8 cellular contexts compared by ENCODE assay signal in the genomic region with DNA sequence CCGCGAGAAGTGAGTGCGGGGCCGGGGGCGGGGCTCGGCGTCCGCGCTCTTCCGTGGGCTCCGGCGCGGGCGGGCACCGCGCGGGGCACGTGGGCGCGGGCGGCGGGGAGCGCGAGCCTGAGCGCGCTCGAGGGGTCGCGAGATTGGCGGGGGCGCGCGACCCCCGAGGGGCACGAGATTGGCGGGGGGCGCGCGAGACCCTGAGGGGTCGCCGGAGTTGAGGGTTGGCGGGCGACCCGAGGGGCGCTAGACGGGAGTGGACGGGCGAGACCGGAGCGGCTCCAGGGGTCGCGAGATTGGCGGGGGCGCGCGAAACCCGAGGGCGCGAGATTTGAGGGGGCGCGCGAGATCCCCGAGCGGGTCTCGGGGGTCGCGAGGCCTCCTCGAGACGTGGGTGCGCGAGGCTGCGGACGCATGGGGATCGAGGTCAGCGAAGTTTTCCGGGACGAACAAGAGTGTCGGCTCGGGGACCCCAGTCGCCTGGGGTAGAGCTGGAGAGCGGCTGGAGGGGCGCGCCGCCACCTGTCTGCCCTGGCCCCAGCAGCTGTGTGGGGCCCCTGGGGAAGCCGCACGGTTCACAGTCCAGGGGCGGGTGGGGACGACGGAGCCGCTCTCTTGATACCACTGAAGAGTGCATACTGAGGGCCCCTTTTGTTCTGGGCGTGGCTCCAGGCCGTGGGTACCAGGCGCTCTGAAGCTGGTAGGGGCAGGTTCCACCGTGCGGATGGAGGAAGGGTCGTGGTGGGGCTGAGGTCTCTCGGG. TPM values are rescaled to one million over a fixed set of nuclear protein-coding genes. Genes with fewer than 3 reads are reported as not detected.
DNase-seq lines count a peak whose midpoint lies in the region; ATAC-seq, FAIRE-seq and TF ChIP-seq lines count a peak whose summit lies in the region.

No MANE protein-coding gene starts in this region.

- H3K4me1 ChIP-seq in esophagus (ENCODE audit: control insufficient read depth in 2 of 2, insufficient read depth in 2 of 2, low read length in 1 of 2) = peaks cover 5 to 46% of the 10 kb centered on the region in 2 donors
- peaks cover 9 to 33% (median 12%) of the 10 kb centered on the region in 3 donors for H3K4me1 ChIP-seq in pancreas

- TF ChIP-seq CTCF in pancreas (IDR thresholded peaks at IDR 0.05) = no peak

- POLR2A ChIA-PET in activated CD4-positive, alpha-beta T cell treated with anti-CD3 and anti-CD28 coated beads, Interleukin-2, amount 10 ng/mL, durations not matched to agents 7 days and 5 days (lab: Charles Lee) = interaction anchor here (0.6 to 1.9 kb wide), 3 partner anchors 107 to 406 kb away, joined by 3 to 7 read pairs (median 4); a partner anchor contains a TSS

- H3K27me3 ChIP-seq in esophagus (ENCODE audit: control insufficient read depth in 1 of 2, insufficient read depth in 2 of 2, low read length in 2 of 2) = no peaks in the 10 kb centered on the region
- H3K27me3 ChIP-seq in pancreas = no peaks in the 10 kb centered on the region

- CTCF ChIA-PET in activated CD4-positive, alpha-beta T cell treated with anti-CD3 and anti-CD28 coated beads, Interleukin-2, amount 10 ng/mL, durations not matched to agents 7 days and 5 days (lab: Charles Lee) = interaction anchor here (0.5 to 4.1 kb wide), 23 partner anchors 8 to 1127 kb away, joined by 3 to 22 read pairs (median 3); a partner anchor contains a TSS

- H3K27me3 Mint-ChIP-seq in activated CD4-positive, alpha-beta T cell treated with anti-CD3 and anti-CD28 coated beads, Interleukin-2, amount 10 ng/mL, durations not matched to agents 7 days and 5 days = peaks cover 28% of the 10 kb centered on the region

- H3K9me3 ChIP-seq in esophagus (ENCODE audit: control insufficient read depth in 2 of 2, insufficient read depth in 1 of 2, low read depth in 1 of 2, low read length in 1 of 2) (no peaks in the 10 kb centered on the region), pancreas (no peaks in the 10 kb centered on the region)

- ATAC-seq in HG03520 (IDR thresholded peaks at IDR 0.05; ENCODE audit: unreplicated experiment) = peak; percentile 2
- ATAC-seq in pancreas = peak in 2 of 4 donors; percentile 0 to 4
- ATAC-seq in GM21390 (IDR thresholded peaks at IDR 0.05; ENCODE audit: unreplicated experiment) = no peak

- no peaks in the 10 kb centered on the region for H3K36me3 ChIP-seq in esophagus (ENCODE audit: control insufficient read depth in 2 of 2, insufficient read depth in 2 of 2, low read length in 1 of 2)
- H3K36me3 ChIP-seq in pancreas = no peaks in the 10 kb centered on the region

- peak; percentile 57 for DNase-seq in activated CD4-positive, alpha-beta T cell treated with anti-CD3 and anti-CD28 coated beads, Interleukin-2, amount 10 ng/mL, durations not matched to agents 7 days and 5 days
- DNase-seq in pancreas (peak in 4 of 6 donors; percentile 53 to 85 (median 63)), GF-D8 (lab: John Stamatoyannopoulos, UW) (no peak), NCI-H345 treated with DMSO at 0.1 percent for 48 hours (lab: John Stamatoyannopoulos, UW; ENCODE audit: unreplicated experiment) (no peak)

- intact Hi-C loops in pancreas (cut with DNase I) = no loop called here

- no peak for FAIRE-seq in pancreas (lab: Jason Lieb, UNC)

- peak overlapping the region; percentile 89 for H3K4me3 Mint-ChIP-seq in activated CD4-positive, alpha-beta T cell treated with anti-CD3 and anti-CD28 coated beads, Interleukin-2, amount 10 ng/mL, durations not matched to agents 7 days and 5 days

- H3K27ac ChIP-seq in esophagus (ENCODE audit: low read depth in 2 of 2, low read length in 1 of 2) (peak overlapping the region; percentile 80 to 88), pancreas (peak overlapping the region in 3 of 4 donors; percentile 58 to 83 (median 82))

- H3K36me3 Mint-ChIP-seq in activated CD4-positive, alpha-beta T cell treated with anti-CD3 and anti-CD28 coated beads, Interleukin-2, amount 10 ng/mL, durations not matched to agents 7 days and 5 days (ENCODE audit: low read depth) = peaks cover 18% of the 10 kb centered on the region

- H3K27ac Mint-ChIP-seq in activated CD4-positive, alpha-beta T cell treated with anti-CD3 and anti-CD28 coated beads, Interleukin-2, amount 10 ng/mL, durations not matched to agents 7 days and 5 days = peak overlapping the region; percentile 76

- peaks cover 84% of the 10 kb centered on the region for H3K4me1 Mint-ChIP-seq in activated CD4-positive, alpha-beta T cell treated with anti-CD3 and anti-CD28 coated beads, Interleukin-2, amount 10 ng/mL, durations not matched to agents 7 days and 5 days

- H3K9me3 Mint-ChIP-seq in activated CD4-positive, alpha-beta T cell treated with anti-CD3 and anti-CD28 coated beads, Interleukin-2, amount 10 ng/mL, durations not matched to agents 7 days and 5 days = no peaks in the 10 kb centered on the region

- WGBS in esophagus, 2 donors = 1% methylated on average over 61 to 97 of the region's 97 CpGs
- WGBS in pancreas, 2 donors = 3 to 4% methylated on average over 69 to 97 of the region's 97 CpGs

- H3K4me3 ChIP-seq in GM08714 (ENCODE audit: low read length) (peak overlapping the region; percentile 68), esophagus (ENCODE audit: low read depth in 1 of 2, low read length in 2 of 2) (peak overlapping the region; percentile 57 to 68), pancreas (peak overlapping the region; percentile 51 to 68 (median 64))

RNA-seq across cellular contexts. Expression of a gene that starts 0.7 kb away (rescaled TPM):
- total RNA-seq in activated CD4-positive, alpha-beta T cell treated with anti-CD3 and anti-CD28 coated beads, Interleukin-2, amount 10 ng/mL, durations not matched to agents 7 days and 5 days = 100 to 1,000 TPM; 112 to 123 TPM
- polyA plus RNA-seq in esophagus (10 to 100 TPM; 25.4 to 25.9 TPM), pancreas (100 to 1,000 TPM in 1 of 2 donors, 10 to 100 TPM in 1; 77.5 to 116 TPM)
- 10 to 100 TPM; 20.5 to 33.8 (median 23.7) TPM for total RNA-seq in pancreas

RNA-seq across cellular contexts. Expression of a gene that starts 18.1 kb away (rescaled TPM):
- total RNA-seq in activated CD4-positive, alpha-beta T cell treated with anti-CD3 and anti-CD28 coated beads, Interleukin-2, amount 10 ng/mL, durations not matched to agents 7 days and 5 days = 10 to 100 TPM; 10.7 to 12.1 TPM
- polyA plus RNA-seq in esophagus = 10 to 100 TPM; 17.5 to 42.7 TPM
- total RNA-seq in pancreas = 10 to 100 TPM; 26.1 to 58.4 (median 44.7) TPM
- polyA plus RNA-seq in pancreas = 100 to 1,000 TPM; 187 to 309 TPM

RNA-seq across cellular contexts. Expression of a gene that starts 22.5 kb away (rescaled TPM):
- not detected for total RNA-seq in activated CD4-positive, alpha-beta T cell treated with anti-CD3 and anti-CD28 coated beads, Interleukin-2, amount 10 ng/mL, durations not matched to agents 7 days and 5 days
- polyA plus RNA-seq in esophagus (under 1 TPM; 0.55 to 0.66 TPM), pancreas (1 to 10 TPM in 1 of 2 donors, under 1 TPM in 1; 0.85 to 1.0 TPM)
- total RNA-seq in pancreas = 1 to 10 TPM in 3 of 6 donors, under 1 TPM in 3; 0.14 to 6.1 (median 1.2) TPM

RNA-seq across cellular contexts. Expression of a gene that starts 33.9 kb away (rescaled TPM):
- total RNA-seq in activated CD4-positive, alpha-beta T cell treated with anti-CD3 and anti-CD28 coated beads, Interleukin-2, amount 10 ng/mL, durations not matched to agents 7 days and 5 days = not detected
- 1 to 10 TPM in 1 of 2 donors, under 1 TPM in 1; 0.24 to 2.8 TPM for polyA plus RNA-seq in esophagus
- total RNA-seq in pancreas = 100 to 1,000 TPM in 2 of 6 donors, 10 to 100 TPM in 4; 33.3 to 277 (median 43.5) TPM
- polyA plus RNA-seq in pancreas = 10 to 100 TPM; 28.1 to 57.7 TPM

Comparison
In these comparisons a context has a peak if more than half of its experiments do, and no peak if none do; other contexts are left out.
1. DNase-seq: peak in activated CD4-positive, alpha-beta T cell treated with anti-CD3 and anti-CD28 coated beads, Interleukin-2, amount 10 ng/mL, durations not matched to agents 7 days and 5 days (single experiment) and pancreas (4 of 6); none in GF-D8 (single experiment) and NCI-H345 treated with DMSO at 0.1 percent for 48 hours (single experiment).
2. Peak in every context shown above with its lines, with median percentiles within 50 percentile points of each other: H3K4me3 ChIP-seq.